In genomic region chr1:7105258-7105657, GRCh38 we compare ENCODE assay signal across 37 cellular contexts.
"Had no signal": no experiment of that assay in that cellular context is flagged by ENCODE, and none has a peak within 500 bp of the region (broad histone marks: within the 10 kb centered on the region; RNA-seq: fewer than 3 reads in every experiment).

No MANE protein-coding gene starts in this region.

- ATAC-seq: activated naive CD4-positive, alpha-beta T cell treated with anti-CD3 and anti-CD28 coated beads, Interleukin-2, amount 50 U/mL, for 72 hours; activated naive CD8-positive, alpha-beta T cell treated with anti-CD3 and anti-CD28 coated beads, Interleukin-2, amount 50 U/mL, for 24 hours; activated T-cell treated with anti-CD3 and anti-CD28 coated beads, Interleukin-2, amount 50 U/mL, for 4 hours; activated T-cell treated with anti-CD3 and anti-CD28 coated beads, Interleukin-2, amount 50 U/mL, for 72 hours; activated T-helper 17 cell treated with anti-CD3 and anti-CD28 coated beads, Interleukin-2, amount 50 U/mL, for 72 hours; body of pancreas had no signal

- H3K36me3 ChIP-seq: adrenal gland, ascending aorta, brain microvascular endothelial cell, breast epithelium, cardiac muscle cell had no signal

- H3K4me3 Mint-ChIP-seq: activated naive CD4-positive, alpha-beta T cell treated with anti-CD3 and anti-CD28 coated beads for 36 hours; activated naive CD4-positive, alpha-beta T cell treated with anti-CD3 and anti-CD28 coated beads, Interleukin-2, amount 10 ng/mL, durations not matched to agents 7 days and 5 days; activated naive CD4-positive, alpha-beta T cell treated with anti-CD3 and anti-CD28 coated beads, Interleukin-2, amount 50 U/mL, for 24 hours; activated naive CD8-positive, alpha-beta T cell; activated naive CD8-positive, alpha-beta T cell treated with anti-CD3 and anti-CD28 coated beads, Interleukin-2, amount 10 ng/mL, durations not matched to agents 7 days and 5 days; activated naive CD8-positive, alpha-beta T cell treated with anti-CD3 and anti-CD28 coated beads, Interleukin-2, amount 50 U/mL, for 24 hours; activated T-cell treated with anti-CD3 and anti-CD28 coated beads, Interleukin-2, amount 50 U/mL, for 24 hours; activated T-cell treated with anti-CD3 and anti-CD28 coated beads, Interleukin-2, amount 50 U/mL, for 4 hours; activated T-cell treated with anti-CD3 and anti-CD28 coated beads, Interleukin-2, amount 50 U/mL, for 72 hours; activated T-helper 1 cell treated with anti-CD3 and anti-CD28 coated beads, Interleukin-12 subunit alpha, Interleukin-12 subunit beta, Interleukin-2, Interleukin-4 antibody, amounts not matched to agents 30 ng/mL and 10 ng/mL and 1 ng/mL, durations not matched to agents 14 hours and 24 hours and 36 hours; activated T-helper 17 cell treated with anti-CD3 and anti-CD28 coated beads, Interleukin-2, amount 50 U/mL, for 72 hours; brain; central memory CD8-positive, alpha-beta T cell had no signal

- H3K27me3 Mint-ChIP-seq: activated naive CD4-positive, alpha-beta T cell treated with anti-CD3 and anti-CD28 coated beads, Interleukin-2, amount 10 ng/mL, durations not matched to agents 7 days and 5 days had no signal

- H3K27me3 ChIP-seq: adrenal gland, ascending aorta, body of pancreas, brain microvascular endothelial cell, breast epithelium, cardiac muscle cell had no signal

- DNase-seq: activated effector memory CD4-positive, alpha-beta T cell treated with anti-CD3 and anti-CD28 coated beads, Interleukin-2, amount 50 U/mL, for 16 hours; activated effector memory CD4-positive, alpha-beta T cell treated with Interleukin-2 at 50 U/mL for 16 hours; activated gamma-delta T cell; activated gamma-delta T cell treated with Interleukin-2 at 50 U/mL for 16 hours; activated naive CD4-positive, alpha-beta T cell; activated naive CD4-positive, alpha-beta T cell treated with anti-CD3 and anti-CD28 coated beads for 36 hours; activated naive CD4-positive, alpha-beta T cell treated with anti-CD3 and anti-CD28 coated beads, Interleukin-2, amount 10 ng/mL, durations not matched to agents 7 days and 5 days; activated naive CD4-positive, alpha-beta T cell treated with anti-CD3 and anti-CD28 coated beads, Interleukin-2, amount 50 U/mL, for 16 hours; activated naive CD4-positive, alpha-beta T cell treated with Interleukin-2 at 50 U/mL for 16 hours; activated naive CD8-positive, alpha-beta T cell treated with anti-CD3 and anti-CD28 coated beads, Interleukin-2, amount 10 ng/mL, durations not matched to agents 7 days and 5 days; activated naive CD8-positive, alpha-beta T cell treated with anti-CD3 and anti-CD28 coated beads, Interleukin-2, amount 50 U/mL, for 24 hours; activated T-cell treated with anti-CD3 and anti-CD28 coated beads, Interleukin-2, amount 50 U/mL, for 1 hour; activated T-cell treated with anti-CD3 and anti-CD28 coated beads, Interleukin-2, amount 50 U/mL, for 24 hours; activated T-cell treated with anti-CD3 and anti-CD28 coated beads, Interleukin-2, amount 50 U/mL, for 4 hours; activated T-cell treated with anti-CD3 and anti-CD28 coated beads, Interleukin-2, amount 50 U/mL, for 48 hours; activated T-cell treated with anti-CD3 and anti-CD28 coated beads, Interleukin-2, amount 50 U/mL, for 72 hours; adrenal gland; amniotic stem cell; amygdala; anterior cingulate cortex; aorta; body of pancreas; brain microvascular endothelial cell; caudate nucleus; central memory CD4-positive, alpha-beta T cell; cerebellar nuclear complex had no signal

- H3K36me3 Mint-ChIP-seq: activated naive CD4-positive, alpha-beta T cell treated with anti-CD3 and anti-CD28 coated beads, Interleukin-2, amount 10 ng/mL, durations not matched to agents 7 days and 5 days; activated naive CD4-positive, alpha-beta T cell treated with anti-CD3 and anti-CD28 coated beads, Interleukin-2, amount 50 U/mL, for 24 hours; activated naive CD4-positive, alpha-beta T cell treated with anti-CD3 and anti-CD28 coated beads, Interleukin-2, amount 50 U/mL, for 72 hours; activated naive CD8-positive, alpha-beta T cell; activated naive CD8-positive, alpha-beta T cell treated with anti-CD3 and anti-CD28 coated beads, Interleukin-2, amount 10 ng/mL, durations not matched to agents 7 days and 5 days; brain had no signal

- H3K4me3 ChIP-seq: adrenal gland, ascending aorta, body of pancreas, breast epithelium, cardiac muscle cell had no signal

- H3K27ac Mint-ChIP-seq: activated naive CD4-positive, alpha-beta T cell treated with anti-CD3 and anti-CD28 coated beads for 36 hours; activated naive CD4-positive, alpha-beta T cell treated with anti-CD3 and anti-CD28 coated beads, Interleukin-2, amount 10 ng/mL, durations not matched to agents 7 days and 5 days; activated naive CD4-positive, alpha-beta T cell treated with anti-CD3 and anti-CD28 coated beads, Interleukin-2, amount 50 U/mL, for 24 hours; activated naive CD4-positive, alpha-beta T cell treated with anti-CD3 and anti-CD28 coated beads, Interleukin-2, amount 50 U/mL, for 72 hours; activated naive CD8-positive, alpha-beta T cell; activated naive CD8-positive, alpha-beta T cell treated with anti-CD3 and anti-CD28 coated beads, Interleukin-2, amount 10 ng/mL, durations not matched to agents 7 days and 5 days; activated naive CD8-positive, alpha-beta T cell treated with anti-CD3 and anti-CD28 coated beads, Interleukin-2, amount 50 U/mL, for 24 hours; activated T-cell treated with anti-CD3 and anti-CD28 coated beads, Interleukin-2, amount 50 U/mL, for 24 hours; activated T-cell treated with anti-CD3 and anti-CD28 coated beads, Interleukin-2, amount 50 U/mL, for 72 hours; activated T-helper 1 cell treated with anti-CD3 and anti-CD28 coated beads, Interleukin-12 subunit alpha, Interleukin-12 subunit beta, Interleukin-2, Interleukin-4 antibody, amounts not matched to agents 30 ng/mL and 10 ng/mL and 1 ng/mL, durations not matched to agents 14 hours and 24 hours and 36 hours; activated T-helper 17 cell treated with anti-CD3 and anti-CD28 coated beads, Interleukin-2, amount 50 U/mL, for 72 hours; activated T-helper 2 cell treated with anti-CD3 and anti-CD28 coated beads, Interferon-gamma antibody, Interleukin-2, Interleukin-4, amounts not matched to agents 10 μg/mL and 5 μg/mL and 100 μg/mL, durations not matched to agents 14 hours and 24 hours and 36 hours; brain had no signal

- H3K27ac ChIP-seq: adrenal gland, ascending aorta, body of pancreas, brain microvascular endothelial cell, breast epithelium, cardiac muscle cell had no signal

- H3K9me3 ChIP-seq: adrenal gland, ascending aorta, body of pancreas, breast epithelium had no signal

- H3K4me1 Mint-ChIP-seq: activated naive CD4-positive, alpha-beta T cell treated with anti-CD3 and anti-CD28 coated beads, Interleukin-2, amount 10 ng/mL, durations not matched to agents 7 days and 5 days; activated naive CD4-positive, alpha-beta T cell treated with anti-CD3 and anti-CD28 coated beads, Interleukin-2, amount 50 U/mL, for 24 hours; activated naive CD8-positive, alpha-beta T cell treated with anti-CD3 and anti-CD28 coated beads, Interleukin-2, amount 10 ng/mL, durations not matched to agents 7 days and 5 days; activated naive CD8-positive, alpha-beta T cell treated with anti-CD3 and anti-CD28 coated beads, Interleukin-2, amount 50 U/mL, for 24 hours; activated T-helper 17 cell treated with anti-CD3 and anti-CD28 coated beads, Interleukin-2, amount 50 U/mL, for 72 hours; central memory CD8-positive, alpha-beta T cell had no signal

- H3K4me1 ChIP-seq: adrenal gland, ascending aorta, breast epithelium had no signal

- H3K9me3 Mint-ChIP-seq: activated naive CD4-positive, alpha-beta T cell treated with anti-CD3 and anti-CD28 coated beads for 36 hours; activated naive CD4-positive, alpha-beta T cell treated with anti-CD3 and anti-CD28 coated beads, Interleukin-2, amount 50 U/mL, for 24 hours; activated naive CD4-positive, alpha-beta T cell treated with anti-CD3 and anti-CD28 coated beads, Interleukin-2, amount 50 U/mL, for 72 hours; activated naive CD8-positive, alpha-beta T cell treated with anti-CD3 and anti-CD28 coated beads, Interleukin-2, amount 50 U/mL, for 24 hours; activated T-cell treated with anti-CD3 and anti-CD28 coated beads, Interleukin-2, amount 50 U/mL, for 24 hours; activated T-cell treated with anti-CD3 and anti-CD28 coated beads, Interleukin-2, amount 50 U/mL, for 4 hours; activated T-helper 1 cell treated with anti-CD3 and anti-CD28 coated beads, Interleukin-12 subunit alpha, Interleukin-12 subunit beta, Interleukin-2, Interleukin-4 antibody, amounts not matched to agents 30 ng/mL and 10 ng/mL and 1 ng/mL, durations not matched to agents 14 hours and 24 hours and 36 hours; activated T-helper 17 cell treated with anti-CD3 and anti-CD28 coated beads, Interleukin-2, amount 50 U/mL, for 72 hours; activated T-helper 2 cell treated with anti-CD3 and anti-CD28 coated beads, Interferon-gamma antibody, Interleukin-2, Interleukin-4, amounts not matched to agents 10 μg/mL and 5 μg/mL and 100 μg/mL, durations not matched to agents 14 hours and 24 hours and 36 hours; central memory CD8-positive, alpha-beta T cell had no signal
